Comparison of ENCODE assay signal across 2 cellular contexts in genomic region chr17:33228548-33228947, GRCh38.
TF ChIP-seq lines count a peak whose summit lies in the region.

No MANE protein-coding gene starts in this region.

TF ChIP-seq in IMR-90, 13 proteins besides CTCF, POLR2A, EP300 and RAD21 (continued from another document):
- TF ChIP-seq USF2 (IDR thresholded peaks at IDR 0.05; ENCODE audit: low read depth, low read length), result no peak
- no peak for TF ChIP-seq ELK1 (IDR thresholded peaks at IDR 0.05; ENCODE audit: borderline replicate concordance, low read depth, low read length)
- TF ChIP-seq SMC3 (IDR thresholded peaks at IDR 0.05; ENCODE audit: low read depth, low read length), result no peak
- no peak for TF ChIP-seq FOS (IDR thresholded peaks at IDR 0.05; ENCODE audit: low read depth, low read length)
- TF ChIP-seq CEBPB (IDR thresholded peaks at IDR 0.05; ENCODE audit: low read depth, low read length), result no peak
- TF ChIP-seq NFE2L2 (IDR thresholded peaks at IDR 0.05; ENCODE audit: low read depth, low read length), result no peak
- TF ChIP-seq RCOR1 (IDR thresholded peaks at IDR 0.05; ENCODE audit: insufficient replicate concordance, low read length), result no peak
- no peak for TF ChIP-seq CHD1 (IDR thresholded peaks at IDR 0.05; ENCODE audit: low read depth, low read length)
- TF ChIP-seq MAZ (IDR thresholded peaks at IDR 0.05; ENCODE audit: borderline replicate concordance, low read depth, low read length), result no peak
- no peak for TF ChIP-seq BHLHE40 (IDR thresholded peaks at IDR 0.05; ENCODE audit: low read depth, low read length)

TF ChIP-seq in endothelial cell of umbilical vein, 7 proteins besides CTCF, POLR2A, EP300 and RAD21 (continued from another document):
- no peak for TF ChIP-seq FOS (IDR thresholded peaks at IDR 0.05; ENCODE audit: borderline replicate concordance, insufficient read depth, low read length)
- no peak for TF ChIP-seq GATA2 (IDR thresholded peaks at IDR 0.05; ENCODE audit: insufficient read depth, insufficient read length, low read depth, low read length)
TF ChIP-seq in endothelial cell of umbilical vein: peak in this region for 0.
